Comparison of ENCODE assay signal across 8 cellular contexts in genomic region chr4:8440491-8441311, GRCh38. TPM values are rescaled to one million over a fixed set of nuclear protein-coding genes. Genes with fewer than 3 reads are reported as not detected.
A peak's percentile ranks its signal among the peaks of the same experiment; 100 is the strongest.
DNase-seq lines count a peak whose midpoint lies in the region; ATAC-seq and TF ChIP-seq lines count a peak whose summit lies in the region.

ACOX3 (minus strand) TSS chr4:8440723; CDS start chr4:8416521, 24,202 bp downstream.
TRMT44 (plus strand) TSS chr4:8440777; CDS start chr4:8440823, 46 bp downstream.

- peak; percentile 95 to 97 for ATAC-seq in natural killer cell treated with Interleukin-12 subunit alpha and Interleukin-12 subunit beta and Interleukin-15 and Interleukin-18, amount 100 ng/mL, for 72 hours

- peaks cover 6% of the 10 kb centered on the region for H3K36me3 Mint-ChIP-seq in natural killer cell treated with Interleukin-12 subunit alpha and Interleukin-12 subunit beta and Interleukin-15 and Interleukin-18, amount 100 ng/mL, for 72 hours

- H3K27ac Mint-ChIP-seq in natural killer cell treated with Interleukin-12 subunit alpha and Interleukin-12 subunit beta and Interleukin-15 and Interleukin-18, amount 100 ng/mL, for 72 hours = peak within 1 kb of the TSS; percentile 99 to 100

- no peaks in the 10 kb centered on the region for H3K9me3 Mint-ChIP-seq in natural killer cell treated with Interleukin-12 subunit alpha and Interleukin-12 subunit beta and Interleukin-15 and Interleukin-18, amount 100 ng/mL, for 72 hours

- peaks cover 56 to 60% of the 10 kb centered on the region in 2 donors for H3K4me1 Mint-ChIP-seq in natural killer cell treated with Interleukin-12 subunit alpha and Interleukin-12 subunit beta and Interleukin-15 and Interleukin-18, amount 100 ng/mL, for 72 hours (ENCODE audit: low read depth in 2 of 2)

- H3K27me3 Mint-ChIP-seq in natural killer cell treated with Interleukin-12 subunit alpha and Interleukin-12 subunit beta and Interleukin-15 and Interleukin-18, amount 100 ng/mL, for 72 hours = no peaks in the 10 kb centered on the region

- DNase-seq in ELF-1 (ENCODE audit: low read depth, low spot score) (peak; percentile 98), GOT3 (lab: John Stamatoyannopoulos, UW) (peak; percentile 80), LoVo (ENCODE audit: low spot score) (peak; percentile 89), fibroblast of peridontal ligament (ENCODE audit: extremely low read depth) (peak; percentile 87)
- DNase-seq in activated effector memory CD4-positive, alpha-beta T cell treated with Interleukin-2 at 50 U/mL for 16 hours = peak; percentile 95
- DNase-seq in natural killer cell treated with Interleukin-12 subunit alpha and Interleukin-12 subunit beta and Interleukin-15 and Interleukin-18, amount 100 ng/mL, for 72 hours (ENCODE audit: low spot score) = peak; percentile 93
- peak; percentile 86 for DNase-seq in stimulated activated naive CD4-positive, alpha-beta T cell treated with Interleukin-2 at 50 U/mL for 16 hours (lab: John Stamatoyannopoulos, UW)

- H3K4me3 Mint-ChIP-seq in natural killer cell treated with Interleukin-12 subunit alpha and Interleukin-12 subunit beta and Interleukin-15 and Interleukin-18, amount 100 ng/mL, for 72 hours = peak within 1 kb of the TSS; percentile 99

- peak; percentile 77 for TF ChIP-seq POLR2A in Raji (IDR thresholded peaks at IDR 0.05; ENCODE audit: insufficient read depth, low read depth, low read length)

RNA-seq across cellular contexts. Expression of gene ACOX3, which starts in this region (rescaled TPM):
- total RNA-seq in natural killer cell treated with Interleukin-12 subunit alpha and Interleukin-12 subunit beta and Interleukin-15 and Interleukin-18, amount 100 ng/mL, for 72 hours = 10 to 100 TPM; 19.9 to 22.2 TPM

RNA-seq across cellular contexts. Expression of gene TRMT44, which starts in this region (rescaled TPM):
- total RNA-seq in natural killer cell treated with Interleukin-12 subunit alpha and Interleukin-12 subunit beta and Interleukin-15 and Interleukin-18, amount 100 ng/mL, for 72 hours = 10 to 100 TPM; 23.8 to 57.1 TPM

Comparison
In these comparisons a context has a peak if more than half of its experiments do, and no peak if none do; other contexts are left out.
1. Peak in every context shown above with its lines: DNase-seq and ATAC-seq.